ENCODE assay signal across 18 cellular contexts in genomic region chr19:12657966-12658365, GRCh38. TPM values are rescaled to one million over a fixed set of nuclear protein-coding genes. Genes with fewer than 3 reads are reported as not detected.
DNase-seq lines count a peak whose midpoint lies in the region; ATAC-seq, FAIRE-seq and TF ChIP-seq lines count a peak whose summit lies in the region.
"Had no signal": no experiment of that assay in that cellular context is flagged by ENCODE, and none has a peak within 500 bp of the region (broad histone marks: within the 10 kb centered on the region; RNA-seq: fewer than 3 reads in every experiment).

No MANE protein-coding gene starts in this region.

- H3K27me3 ChIP-seq in HCT116 (ENCODE audit: insufficient read depth, low read length) (no peaks in the 10 kb centered on the region), K562 (ENCODE audit: control insufficient read depth in 2 of 2, insufficient read depth in 2 of 2, low read length in 2 of 2) (no peaks in the 10 kb centered on the region), osteoblast (ENCODE audit: insufficient read depth, low read length) (no peaks in the 10 kb centered on the region), SJCRH30 (no peaks in the 10 kb centered on the region), uterus (no peaks in the 10 kb centered on the region)

- peaks cover 0 to 10% of the 10 kb centered on the region in 2 experiments; a peak in 2 of 4 replicates for H3K36me3 ChIP-seq in HCT116 (ENCODE audit: control insufficient read depth in 1 of 2, insufficient read depth in 2 of 2, low read length in 2 of 2)
- peaks cover 31% of the 10 kb centered on the region; the same call in 2 of the 3 replicates for H3K36me3 ChIP-seq in K562 (ENCODE audit: control insufficient read depth, insufficient read depth, low read length)
- H3K36me3 ChIP-seq in osteoblast (ENCODE audit: insufficient read depth, low read length) = peaks cover 23% of the 10 kb centered on the region
- peaks cover 63% of the 10 kb centered on the region for H3K36me3 ChIP-seq in SJCRH30
- no peaks in the 10 kb centered on the region for H3K36me3 ChIP-seq in uterus

- H3K4me1 ChIP-seq in HCT116 (ENCODE audit: control insufficient read depth in 1 of 2, insufficient read depth in 2 of 2, low read length in 2 of 2) (no peaks in the 10 kb centered on the region), K562 (replicated peaks in 1 of 2; ENCODE audit: control insufficient read depth in 2 of 2, insufficient read depth in 2 of 2, low read length in 2 of 2) (peaks cover 0 to 8% of the 10 kb centered on the region in 2 experiments; a peak in 2 of 5 replicates), osteoblast (ENCODE audit: insufficient read depth, low read length) (no peaks in the 10 kb centered on the region), SJCRH30 (no peaks in the 10 kb centered on the region), uterus (no peaks in the 10 kb centered on the region)

- no peak for TF ChIP-seq RAD21 in HCT116 (IDR thresholded peaks at IDR 0.05; ENCODE audit: low read depth)
- TF ChIP-seq RAD21 in K562 (CRISPR knock-in tag; conservative IDR thresholded peaks at IDR 0.05 in 1 of 2, IDR thresholded peaks at IDR 0.05 in 1 of 2) = no peak

- no peak overlapping the region for H3K27ac ChIP-seq in HCT116 (ENCODE audit: low read depth, low read length)
- H3K27ac ChIP-seq in K562 (ENCODE audit: extremely low read depth, low read depth, low read length) = no peak overlapping the region
- no peak overlapping the region for H3K27ac ChIP-seq in osteoblast (ENCODE audit: low read depth, low read length)
- H3K27ac ChIP-seq in SJCRH30 = no peak overlapping the region
- no peak overlapping the region for H3K27ac ChIP-seq in uterus

- no peaks in the 10 kb centered on the region for H3K9me1 ChIP-seq in K562 (ENCODE audit: control insufficient read depth, insufficient read depth, low read length)

- in situ Hi-C loops in K562 (cut with MboI) = no loop called here

- no peak overlapping the region for H3K9ac ChIP-seq in HCT116 (ENCODE audit: low read length)
- H3K9ac ChIP-seq in K562 (ENCODE audit: insufficient read depth in 1 of 2, low read depth in 2 of 2, low read length in 2 of 2) = no peak overlapping the region; a peak in 1 of 4 replicates

- TF ChIP-seq CTCF in HCT116 (IDR thresholded peaks at IDR 0.05 in 2 of 3, conservative IDR thresholded peaks at IDR 0.05 in 1 of 3; ENCODE audit: borderline replicate concordance in 1 of 3, insufficient read depth in 1 of 3, low read depth in 2 of 3, low read length in 2 of 3) = peak in 2 of 3 experiments; percentile 9 to 24; a peak in 1 of 6 replicates
- no peak for TF ChIP-seq CTCF in K562 (IDR thresholded peaks at IDR 0.05 in 2 of 3, conservative IDR thresholded peaks at IDR 0.05 in 1 of 3; ENCODE audit: insufficient read depth in 2 of 3, low read depth in 1 of 3, low read length in 3 of 3)
- TF ChIP-seq CTCF in osteoblast (IDR thresholded peaks at IDR 0.05; ENCODE audit: extremely low read depth, low read depth, low read length) = no peak
- TF ChIP-seq CTCF in uterus (IDR thresholded peaks at IDR 0.05) = no peak

- ATAC-seq in HCT116 (no peak), K562 (no peak)
- ATAC-seq: Panc1 had no signal

- no peak for TF ChIP-seq EP300 in K562 (IDR thresholded peaks at IDR 0.05; ENCODE audit: low read length)

- RAD21 ChIA-PET in HCT116 (lab: Charles Lee; ENCODE audit: low non-redundant PET in 1 of 2, low total read pairs in 2 of 2, uncharacterized antibody in 2 of 2, unreplicated experiment in 2 of 2) = interaction anchor here in 1 of 2 experiments (0.7 kb wide), 1 partner anchor 14 kb away, joined by 7 read pairs; no protein-coding TSS in a partner anchor

- no peaks in the 10 kb centered on the region for H3K9me2 ChIP-seq in HCT116 (ENCODE audit: insufficient read depth)

- H3K9me3 ChIP-seq in HCT116 (ENCODE audit: control insufficient read depth in 1 of 2, insufficient read depth in 1 of 2, low read depth in 1 of 2, low read length in 2 of 2) (no peaks in the 10 kb centered on the region), K562 (replicated peaks; ENCODE audit: control insufficient read depth, insufficient read depth, low read depth, low read length) (0 out of 2 replicates have a peak, but pooled peaks cover 1% of the 10 kb centered on the region), osteoblast (ENCODE audit: low read depth, low read length) (no peaks in the 10 kb centered on the region), SJCRH30 (replicated peaks) (no peaks in the 10 kb centered on the region; the same call in 1 of the 2 replicates), uterus (no peaks in the 10 kb centered on the region)

- intact Hi-C loops in HCT116 (cut with micrococcal nuclease) (no loop called here), K562 (cut with micrococcal nuclease) (no loop called here), uterus (cut with DNase I; ENCODE audit: low total_unique reads) (no loop called here)

- no peak for FAIRE-seq in K562 (lab: Jason Lieb, UNC)

- no peak for DNase-seq in HCT116 (ENCODE audit: low read depth, low spot score)
- DNase-seq in K562 (ENCODE audit: extremely low read depth in 1 of 4, low spot score in 3 of 4) = no peak
- DNase-seq in osteoblast (ENCODE audit: insufficient read length, low spot score, missing footprints) = peak; percentile 66
- DNase-seq in SJCRH30 = no peak
- DNase-seq in uterus = no peak
- DNase-seq in HuH-7.5 (ENCODE audit: low spot score) = no peak
- DNase-seq: C1 segment of cervical spinal cord, DMS 273 treated with DMSO at 0.1 percent for 48 hours, H7, NCI-H146, NCI-H2081 treated with DMSO at 0.1 percent for 48 hours, NCI-H226, NCI-H526 treated with DMSO at 0.1 percent for 48 hours, SHP77 had no signal

- CTCF ChIA-PET in HCT116 (lab: Charles Lee) = no interaction called here
- CTCF ChIA-PET in K562 (lab: Yijun Ruan, JAX; ENCODE audit: low intra/inter-chr PET ratio) = interaction anchor here (0.6 kb wide), 1 partner anchor 93 kb away, joined by 3 read pairs; no protein-coding TSS in a partner anchor

- no peak overlapping the region for H3K4me3 ChIP-seq in HCT116 (replicated peaks in 1 of 2; ENCODE audit: low read depth in 1 of 2, low read length in 2 of 2)
- no peak overlapping the region for H3K4me3 ChIP-seq in K562
- H3K4me3 ChIP-seq in osteoblast (ENCODE audit: insufficient read depth, low read length) = no peak overlapping the region
- H3K4me3 ChIP-seq in SJCRH30 = no peak overlapping the region
- H3K4me3 ChIP-seq in uterus = no peak overlapping the region

- H3K4me2 ChIP-seq in HCT116 (ENCODE audit: low read length) (no peak overlapping the region), K562 (ENCODE audit: insufficient read depth, low read length) (no peak overlapping the region), osteoblast (ENCODE audit: insufficient read depth, low read length) (no peak overlapping the region)

- no peaks in the 10 kb centered on the region for H3K79me2 ChIP-seq in HCT116 (ENCODE audit: insufficient read depth, low read length)
- H3K79me2 ChIP-seq in K562 (ENCODE audit: control insufficient read depth, insufficient read depth, low read length) = no peaks in the 10 kb centered on the region
- no peaks in the 10 kb centered on the region for H3K79me2 ChIP-seq in osteoblast (ENCODE audit: insufficient read depth, low read length)

- no peak overlapping the region for H2AFZ ChIP-seq in HCT116 (ENCODE audit: low read depth, low read length, poor library complexity, severe bottlenecking)
- no peak overlapping the region for H2AFZ ChIP-seq in K562 (ENCODE audit: low read depth, low read length)
- H2AFZ ChIP-seq in osteoblast (ENCODE audit: low read length) = no peak overlapping the region

- 97% methylated on average over 19 of the region's 22 CpGs for WGBS in K562 (ENCODE audit: insufficient coverage, low coverage, missing lambda C conversion rate)

- POLR2A ChIA-PET in HCT116 (lab: Charles Lee) (no interaction called here), K562 (lab: Yijun Ruan, JAX) (no interaction called here)

- BruUV-seq in HCT116 (replicated peaks; lab: Mats Ljungman, UMichigan) (no TSS peak), K562 (replicated peaks; lab: Mats Ljungman, UMichigan) (no TSS peak)

- TF ChIP-seq POLR2A in HCT116 (IDR thresholded peaks at IDR 0.05; ENCODE audit: borderline replicate concordance, extremely low read depth, insufficient read depth, insufficient read length) (no peak), K562 (conservative IDR thresholded peaks at IDR 0.05) (no peak), uterus (IDR thresholded peaks at IDR 0.05) (no peak)

- H4K20me1 ChIP-seq in HCT116 (ENCODE audit: insufficient read depth) = no peaks in the 10 kb centered on the region
- H4K20me1 ChIP-seq in K562 (replicated peaks; ENCODE audit: control insufficient read depth, insufficient read depth, low read length) = no peaks in the 10 kb centered on the region
- H4K20me1 ChIP-seq in osteoblast (ENCODE audit: insufficient read depth, low read length) = no peaks in the 10 kb centered on the region

RNA-seq across cellular contexts. Expression of gene MAN2B1, which starts 8.6 kb away (rescaled TPM):
- 48.3 TPM for total RNA-seq in HCT116 (2021; ENCODE audit: unreplicated experiment)
- 25.3 and 29.8 TPM in 2 replicates for polyA plus RNA-seq in HCT116 (2012)
- 35.1 and 100 TPM in 2 replicates for total RNA-seq in K562 (2011; cell fraction: chromatin; rRNA removed; ENCODE audit: low replicate concordance)
- 56.7 and 73.5 TPM in 2 replicates for total RNA-seq in K562 (2011; cell fraction: nucleolus; rRNA removed)
- 48.1 and 50.2 TPM in 2 replicates for total RNA-seq in K562 (2011; cell fraction: nucleoplasm; rRNA removed)
- 19.3 and 21.6 TPM in 2 replicates for total RNA-seq in K562 (2014; rRNA removed)
- 5.3 and 6.6 TPM in 2 replicates for total RNA-seq in K562 (2014; rRNA removed; fragmentation: Illumina TruSeq; extraction: Trizol)
- total RNA-seq in K562 (2015; rRNA removed; fragmentation: Illumina TruSeq; extraction: Trizol) = 10.1 and 11.6 TPM in 2 replicates
- 33.8 and 34.0 TPM in 2 replicates for total RNA-seq in K562 (2021)
- polyA plus RNA-seq in K562 (2011; rRNA removed) = 8.1 and 12.5 TPM in 2 replicates
- 14.8 and 16.0 TPM in 2 replicates for polyA plus RNA-seq in K562 (2011; cell fraction: cytosol; rRNA removed)
- polyA plus RNA-seq in K562 (2011; cell fraction: nucleus; rRNA removed) = 28.1 and 46.7 TPM in 2 replicates
- 27.2 and 62.0 TPM in 2 replicates for polyA plus RNA-seq in K562 (2012)
- polyA plus RNA-seq in K562 (2014; fragmentation: Illumina TruSeq; extraction: Trizol) = 11.4 and 18.0 TPM in 2 replicates
- under 1 TPM; 0.59 to 0.63 TPM for polyA plus RNA-seq in K562 (2014; fragmentation: Nextera tagmentation; extraction: Ambion mirVana)
- 14.2 and 14.7 TPM in 2 replicates for polyA plus RNA-seq in K562 (2014; rRNA removed)
- 5.9 and 7.1 TPM in 2 replicates for polyA minus RNA-seq in K562 (2011; rRNA and poly(A)+ RNA removed)
- 16.4 and 27.7 TPM in 2 replicates for polyA minus RNA-seq in K562 (2011; cell fraction: cytosol; rRNA and poly(A)+ RNA removed)
- polyA minus RNA-seq in K562 (2011; cell fraction: nucleus; rRNA and poly(A)+ RNA removed) = 15.1 and 18.4 TPM in 2 replicates
- total RNA-seq in osteoblast = 35.8 and 43.0 TPM in 2 replicates
- 31.4 and 34.6 TPM in 2 replicates for total RNA-seq in SJCRH30 (2014; rRNA removed; shearing (Covaris generic))
- 10 to 100 TPM; 15.9 to 54.1 (median 42.8) TPM for total RNA-seq in uterus

RNA-seq across cellular contexts. Expression of gene WDR83, which starts 8.6 kb away (rescaled TPM):
- 20.1 TPM for total RNA-seq in HCT116 (2021; ENCODE audit: unreplicated experiment)
- 17.9 and 22.8 TPM in 2 replicates for polyA plus RNA-seq in HCT116 (2012)
- total RNA-seq in K562 (2011; cell fraction: chromatin; rRNA removed; ENCODE audit: low replicate concordance) = 11.3 and 29.1 TPM in 2 replicates
- total RNA-seq in K562 (2011; cell fraction: nucleolus; rRNA removed) = 26.8 and 27.0 TPM in 2 replicates
- 13.4 and 19.2 TPM in 2 replicates for total RNA-seq in K562 (2011; cell fraction: nucleoplasm; rRNA removed)
- total RNA-seq in K562 (2014; rRNA removed) = 19.7 and 21.3 TPM in 2 replicates
- total RNA-seq in K562 (2014; rRNA removed; fragmentation: Illumina TruSeq; extraction: Trizol) = 3.1 and 4.0 TPM in 2 replicates
- 9.3 and 9.5 TPM in 2 replicates for total RNA-seq in K562 (2015; rRNA removed; fragmentation: Illumina TruSeq; extraction: Trizol)
- 16.7 and 17.7 TPM in 2 replicates for total RNA-seq in K562 (2021)
- polyA plus RNA-seq in K562 (2011; rRNA removed) = 4.2 and 4.7 TPM in 2 replicates
- polyA plus RNA-seq in K562 (2011; cell fraction: cytosol; rRNA removed) = 7.6 and 13.2 TPM in 2 replicates
- 9.2 and 15.7 TPM in 2 replicates for polyA plus RNA-seq in K562 (2011; cell fraction: nucleus; rRNA removed)
- polyA plus RNA-seq in K562 (2012) = 11.6 and 12.0 TPM in 2 replicates
- 3.9 and 9.8 TPM in 2 replicates for polyA plus RNA-seq in K562 (2014; fragmentation: Illumina TruSeq; extraction: Trizol)
- polyA plus RNA-seq in K562 (2014; fragmentation: Nextera tagmentation; extraction: Ambion mirVana) = 1 to 10 TPM in 1 of 2 experiments, under 1 TPM in 1; 0.52 to 2.9 TPM
- polyA plus RNA-seq in K562 (2014; rRNA removed) = 13.9 and 17.5 TPM in 2 replicates
- polyA minus RNA-seq in K562 (2011; rRNA and poly(A)+ RNA removed) = 3.3 and 3.6 TPM in 2 replicates
- 3.4 and 9.1 TPM in 2 replicates for polyA minus RNA-seq in K562 (2011; cell fraction: cytosol; rRNA and poly(A)+ RNA removed)
- 9.2 and 11.2 TPM in 2 replicates for polyA minus RNA-seq in K562 (2011; cell fraction: nucleus; rRNA and poly(A)+ RNA removed)
- 5.0 and 8.0 TPM in 2 replicates for total RNA-seq in osteoblast
- 11.4 and 11.9 TPM in 2 replicates for total RNA-seq in SJCRH30 (2014; rRNA removed; shearing (Covaris generic))
- 10 to 100 TPM in 2 of 4 donors, 1 to 10 TPM in 2; 1.5 to 24.7 (median 8.5) TPM for total RNA-seq in uterus

RNA-seq across cellular contexts. Expression of gene DHPS, which starts 23.7 kb away (rescaled TPM):
- 134 TPM for total RNA-seq in HCT116 (2021; ENCODE audit: unreplicated experiment)
- 136 and 148 TPM in 2 replicates for polyA plus RNA-seq in HCT116 (2012)
- total RNA-seq in K562 (2011; cell fraction: chromatin; rRNA removed; ENCODE audit: low replicate concordance) = 194 and 333 TPM in 2 replicates
- total RNA-seq in K562 (2011; cell fraction: nucleolus; rRNA removed) = 225 and 240 TPM in 2 replicates
- total RNA-seq in K562 (2011; cell fraction: nucleoplasm; rRNA removed) = 169 and 186 TPM in 2 replicates
- total RNA-seq in K562 (2014; rRNA removed) = 90.2 and 99.2 TPM in 2 replicates
- 55.7 and 56.5 TPM in 2 replicates for total RNA-seq in K562 (2014; rRNA removed; fragmentation: Illumina TruSeq; extraction: Trizol)
- total RNA-seq in K562 (2015; rRNA removed; fragmentation: Illumina TruSeq; extraction: Trizol) = 61.0 and 62.6 TPM in 2 replicates
- total RNA-seq in K562 (2021) = 94.8 and 98.8 TPM in 2 replicates
- 81.0 and 120 TPM in 2 replicates for polyA plus RNA-seq in K562 (2011; rRNA removed)
- polyA plus RNA-seq in K562 (2011; cell fraction: cytosol; rRNA removed) = 115 and 125 TPM in 2 replicates
- polyA plus RNA-seq in K562 (2011; cell fraction: nucleus; rRNA removed) = 302 and 412 TPM in 2 replicates
- polyA plus RNA-seq in K562 (2012) = 88.5 and 115 TPM in 2 replicates
- 79.9 and 80.2 TPM in 2 replicates for polyA plus RNA-seq in K562 (2014; fragmentation: Illumina TruSeq; extraction: Trizol)
- 10 to 100 TPM; 47.1 to 54.1 TPM for polyA plus RNA-seq in K562 (2014; fragmentation: Nextera tagmentation; extraction: Ambion mirVana)
- 102 and 110 TPM in 2 replicates for polyA plus RNA-seq in K562 (2014; rRNA removed)
- polyA minus RNA-seq in K562 (2011; rRNA and poly(A)+ RNA removed) = 69.4 and 78.7 TPM in 2 replicates
- 37.6 and 59.2 TPM in 2 replicates for polyA minus RNA-seq in K562 (2011; cell fraction: cytosol; rRNA and poly(A)+ RNA removed)
- polyA minus RNA-seq in K562 (2011; cell fraction: nucleus; rRNA and poly(A)+ RNA removed) = 49.7 and 82.8 TPM in 2 replicates
- 50.4 and 52.5 TPM in 2 replicates for total RNA-seq in osteoblast
- total RNA-seq in SJCRH30 (2014; rRNA removed; shearing (Covaris generic)) = 116 and 128 TPM in 2 replicates
- 100 to 1,000 TPM in 2 of 4 donors, 10 to 100 TPM in 2; 70.9 to 125 (median 97.1) TPM for total RNA-seq in uterus

RNA-seq across cellular contexts. Expression of gene GNG14, which starts 29.8 kb away (rescaled TPM):
- total RNA-seq in HCT116 (2021; ENCODE audit: unreplicated experiment) (not detected), K562 (2014; rRNA removed) (not detected in 2 replicates), K562 (2014; rRNA removed; fragmentation: Illumina TruSeq; extraction: Trizol) (not detected in 2 replicates), K562 (2015; rRNA removed; fragmentation: Illumina TruSeq; extraction: Trizol) (not detected in 2 replicates), K562 (2021) (not detected in 2 replicates), osteoblast (not detected in 2 replicates), uterus (not detected)
- polyA plus RNA-seq in HCT116 (2012) = 0.25 TPM in 1 of 2 replicates, not detected in the other
- not detected in 2 replicates for total RNA-seq in K562 (2011; cell fraction: chromatin; rRNA removed; ENCODE audit: low replicate concordance)
- not detected in 2 replicates for total RNA-seq in K562 (2011; cell fraction: nucleolus; rRNA removed)
- not detected in 2 replicates for total RNA-seq in K562 (2011; cell fraction: nucleoplasm; rRNA removed)
- polyA plus RNA-seq in K562 (2011; rRNA removed) (not detected in 2 replicates), K562 (2014; fragmentation: Illumina TruSeq; extraction: Trizol) (not detected in 2 replicates), K562 (2014; fragmentation: Nextera tagmentation; extraction: Ambion mirVana) (not detected), K562 (2014; rRNA removed) (not detected in 2 replicates)
- polyA plus RNA-seq in K562 (2011; cell fraction: cytosol; rRNA removed) = not detected in 2 replicates
- not detected in 2 replicates for polyA plus RNA-seq in K562 (2011; cell fraction: nucleus; rRNA removed)
- 0.91 TPM in 1 of 2 replicates, not detected in the other for polyA plus RNA-seq in K562 (2012)
- not detected in 2 replicates for polyA minus RNA-seq in K562 (2011; rRNA and poly(A)+ RNA removed)
- not detected in 2 replicates for polyA minus RNA-seq in K562 (2011; cell fraction: cytosol; rRNA and poly(A)+ RNA removed)
- not detected in 2 replicates for polyA minus RNA-seq in K562 (2011; cell fraction: nucleus; rRNA and poly(A)+ RNA removed)
- 1.8 TPM in 1 of 2 replicates, not detected in the other for total RNA-seq in SJCRH30 (2014; rRNA removed; shearing (Covaris generic))
- total RNA-seq: Daoy; H7; T-helper 2 cell treated with Interferon-gamma antibody and Interleukin-4, amounts not matched to agents 100 ng/mL and 5 ng/mL, for 36 hours had no signal
- polyA plus RNA-seq: IgD-negative memory B cell had no signal

RNA-seq across cellular contexts. Expression of gene FBXW9, which starts 38.5 kb away (rescaled TPM):
- 14.0 TPM for total RNA-seq in HCT116 (2021; ENCODE audit: unreplicated experiment)
- 10.7 and 12.5 TPM in 2 replicates for polyA plus RNA-seq in HCT116 (2012)
- total RNA-seq in K562 (2011; cell fraction: chromatin; rRNA removed; ENCODE audit: low replicate concordance) = 11.4 and 40.7 TPM in 2 replicates
- 34.7 and 36.7 TPM in 2 replicates for total RNA-seq in K562 (2011; cell fraction: nucleolus; rRNA removed)
- 15.4 and 18.0 TPM in 2 replicates for total RNA-seq in K562 (2011; cell fraction: nucleoplasm; rRNA removed)
- 15.9 and 18.0 TPM in 2 replicates for total RNA-seq in K562 (2014; rRNA removed)
- 2.0 TPM in 2 replicates for total RNA-seq in K562 (2014; rRNA removed; fragmentation: Illumina TruSeq; extraction: Trizol)
- total RNA-seq in K562 (2015; rRNA removed; fragmentation: Illumina TruSeq; extraction: Trizol) = 6.0 and 6.2 TPM in 2 replicates
- total RNA-seq in K562 (2021) = 16.8 and 17.3 TPM in 2 replicates
- 9.4 and 12.4 TPM in 2 replicates for polyA plus RNA-seq in K562 (2011; rRNA removed)
- 21.1 and 44.6 TPM in 2 replicates for polyA plus RNA-seq in K562 (2011; cell fraction: cytosol; rRNA removed)
- 48.4 and 77.6 TPM in 2 replicates for polyA plus RNA-seq in K562 (2011; cell fraction: nucleus; rRNA removed)
- polyA plus RNA-seq in K562 (2012) = 9.1 and 13.6 TPM in 2 replicates
- polyA plus RNA-seq in K562 (2014; fragmentation: Illumina TruSeq; extraction: Trizol) = 3.6 and 9.1 TPM in 2 replicates
- 1 to 10 TPM in 1 of 2 experiments, under 1 TPM in 1; 0.23 to 1.3 TPM for polyA plus RNA-seq in K562 (2014; fragmentation: Nextera tagmentation; extraction: Ambion mirVana)
- 19.0 and 21.7 TPM in 2 replicates for polyA plus RNA-seq in K562 (2014; rRNA removed)
- 2.8 and 3.4 TPM in 2 replicates for polyA minus RNA-seq in K562 (2011; rRNA and poly(A)+ RNA removed)
- 7.5 and 10.9 TPM in 2 replicates for polyA minus RNA-seq in K562 (2011; cell fraction: cytosol; rRNA and poly(A)+ RNA removed)
- 10.2 and 10.4 TPM in 2 replicates for polyA minus RNA-seq in K562 (2011; cell fraction: nucleus; rRNA and poly(A)+ RNA removed)
- 17.1 and 18.5 TPM in 2 replicates for total RNA-seq in osteoblast
- 7.8 and 8.3 TPM in 2 replicates for total RNA-seq in SJCRH30 (2014; rRNA removed; shearing (Covaris generic))
- 1 to 10 TPM in 2 of 4 donors, not detected in 2; 3.8 to 9.5 TPM for total RNA-seq in uterus

Comparison
In these comparisons a context has a peak if more than half of its experiments do, and no peak if none do; other contexts are left out.
1. CTCF ChIP-seq: peak in HCT116 (2 of 3); none in K562 (0 of 3), osteoblast (single experiment) and uterus (0 of 4).
2. Of the 22 proteins assayed by ChIP-seq in both K562 and HCT116: peak only in K562: ZBTB33; only in HCT116: CTCF; in both: none; in neither: 20.